ENCODE assay signal across 2 cellular contexts in the genomic region with DNA sequence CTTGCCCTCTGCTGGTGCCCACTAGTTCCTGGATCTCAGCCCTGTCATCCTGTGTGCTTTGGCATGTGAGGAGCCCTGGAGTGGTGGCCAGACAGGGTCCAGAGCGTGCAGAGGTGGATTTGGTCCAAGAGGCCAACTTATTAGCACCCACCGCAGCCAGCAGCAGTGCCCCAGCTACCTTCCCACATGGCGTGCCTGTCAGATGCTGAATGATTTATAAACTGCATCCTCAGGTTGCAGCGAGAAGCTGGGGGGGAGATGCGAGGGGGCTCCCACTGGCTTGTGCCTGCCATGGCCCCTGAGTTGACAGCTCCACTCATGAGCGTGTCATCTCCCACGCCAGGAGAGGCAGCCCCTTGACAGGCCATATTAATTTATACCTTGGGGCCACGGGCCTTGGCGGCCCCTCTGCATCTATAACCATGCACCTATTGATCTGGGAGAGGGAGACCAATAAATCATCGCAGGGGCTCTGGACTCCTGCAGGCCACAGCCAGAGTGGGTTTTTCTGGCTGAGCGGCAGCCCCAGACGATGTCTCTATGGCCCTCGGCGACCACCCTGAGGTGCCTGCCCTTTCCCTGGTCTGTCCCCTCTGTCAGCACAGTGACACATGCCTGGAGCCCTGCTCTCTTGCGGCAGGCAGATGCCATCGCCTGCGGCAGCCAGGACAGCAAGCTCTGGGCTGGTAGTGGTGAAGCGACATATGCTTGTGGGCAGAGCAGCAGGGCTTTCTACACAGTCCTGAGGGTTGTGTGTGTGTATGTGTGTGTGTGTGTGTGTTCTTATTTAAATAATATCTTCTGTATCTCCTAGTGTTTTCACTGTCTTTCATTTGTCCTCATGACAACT.
TF ChIP-seq lines count a peak whose summit lies in the region.

No MANE protein-coding gene starts in this region.

TF ChIP-seq in GM23338, 12 proteins besides CTCF, POLR2A, EP300 and RAD21:
- no peak for TF ChIP-seq EZH2 (IDR thresholded peaks at IDR 0.05; ENCODE audit: low read depth, unreplicated experiment)
- TF ChIP-seq, protein P1, sequence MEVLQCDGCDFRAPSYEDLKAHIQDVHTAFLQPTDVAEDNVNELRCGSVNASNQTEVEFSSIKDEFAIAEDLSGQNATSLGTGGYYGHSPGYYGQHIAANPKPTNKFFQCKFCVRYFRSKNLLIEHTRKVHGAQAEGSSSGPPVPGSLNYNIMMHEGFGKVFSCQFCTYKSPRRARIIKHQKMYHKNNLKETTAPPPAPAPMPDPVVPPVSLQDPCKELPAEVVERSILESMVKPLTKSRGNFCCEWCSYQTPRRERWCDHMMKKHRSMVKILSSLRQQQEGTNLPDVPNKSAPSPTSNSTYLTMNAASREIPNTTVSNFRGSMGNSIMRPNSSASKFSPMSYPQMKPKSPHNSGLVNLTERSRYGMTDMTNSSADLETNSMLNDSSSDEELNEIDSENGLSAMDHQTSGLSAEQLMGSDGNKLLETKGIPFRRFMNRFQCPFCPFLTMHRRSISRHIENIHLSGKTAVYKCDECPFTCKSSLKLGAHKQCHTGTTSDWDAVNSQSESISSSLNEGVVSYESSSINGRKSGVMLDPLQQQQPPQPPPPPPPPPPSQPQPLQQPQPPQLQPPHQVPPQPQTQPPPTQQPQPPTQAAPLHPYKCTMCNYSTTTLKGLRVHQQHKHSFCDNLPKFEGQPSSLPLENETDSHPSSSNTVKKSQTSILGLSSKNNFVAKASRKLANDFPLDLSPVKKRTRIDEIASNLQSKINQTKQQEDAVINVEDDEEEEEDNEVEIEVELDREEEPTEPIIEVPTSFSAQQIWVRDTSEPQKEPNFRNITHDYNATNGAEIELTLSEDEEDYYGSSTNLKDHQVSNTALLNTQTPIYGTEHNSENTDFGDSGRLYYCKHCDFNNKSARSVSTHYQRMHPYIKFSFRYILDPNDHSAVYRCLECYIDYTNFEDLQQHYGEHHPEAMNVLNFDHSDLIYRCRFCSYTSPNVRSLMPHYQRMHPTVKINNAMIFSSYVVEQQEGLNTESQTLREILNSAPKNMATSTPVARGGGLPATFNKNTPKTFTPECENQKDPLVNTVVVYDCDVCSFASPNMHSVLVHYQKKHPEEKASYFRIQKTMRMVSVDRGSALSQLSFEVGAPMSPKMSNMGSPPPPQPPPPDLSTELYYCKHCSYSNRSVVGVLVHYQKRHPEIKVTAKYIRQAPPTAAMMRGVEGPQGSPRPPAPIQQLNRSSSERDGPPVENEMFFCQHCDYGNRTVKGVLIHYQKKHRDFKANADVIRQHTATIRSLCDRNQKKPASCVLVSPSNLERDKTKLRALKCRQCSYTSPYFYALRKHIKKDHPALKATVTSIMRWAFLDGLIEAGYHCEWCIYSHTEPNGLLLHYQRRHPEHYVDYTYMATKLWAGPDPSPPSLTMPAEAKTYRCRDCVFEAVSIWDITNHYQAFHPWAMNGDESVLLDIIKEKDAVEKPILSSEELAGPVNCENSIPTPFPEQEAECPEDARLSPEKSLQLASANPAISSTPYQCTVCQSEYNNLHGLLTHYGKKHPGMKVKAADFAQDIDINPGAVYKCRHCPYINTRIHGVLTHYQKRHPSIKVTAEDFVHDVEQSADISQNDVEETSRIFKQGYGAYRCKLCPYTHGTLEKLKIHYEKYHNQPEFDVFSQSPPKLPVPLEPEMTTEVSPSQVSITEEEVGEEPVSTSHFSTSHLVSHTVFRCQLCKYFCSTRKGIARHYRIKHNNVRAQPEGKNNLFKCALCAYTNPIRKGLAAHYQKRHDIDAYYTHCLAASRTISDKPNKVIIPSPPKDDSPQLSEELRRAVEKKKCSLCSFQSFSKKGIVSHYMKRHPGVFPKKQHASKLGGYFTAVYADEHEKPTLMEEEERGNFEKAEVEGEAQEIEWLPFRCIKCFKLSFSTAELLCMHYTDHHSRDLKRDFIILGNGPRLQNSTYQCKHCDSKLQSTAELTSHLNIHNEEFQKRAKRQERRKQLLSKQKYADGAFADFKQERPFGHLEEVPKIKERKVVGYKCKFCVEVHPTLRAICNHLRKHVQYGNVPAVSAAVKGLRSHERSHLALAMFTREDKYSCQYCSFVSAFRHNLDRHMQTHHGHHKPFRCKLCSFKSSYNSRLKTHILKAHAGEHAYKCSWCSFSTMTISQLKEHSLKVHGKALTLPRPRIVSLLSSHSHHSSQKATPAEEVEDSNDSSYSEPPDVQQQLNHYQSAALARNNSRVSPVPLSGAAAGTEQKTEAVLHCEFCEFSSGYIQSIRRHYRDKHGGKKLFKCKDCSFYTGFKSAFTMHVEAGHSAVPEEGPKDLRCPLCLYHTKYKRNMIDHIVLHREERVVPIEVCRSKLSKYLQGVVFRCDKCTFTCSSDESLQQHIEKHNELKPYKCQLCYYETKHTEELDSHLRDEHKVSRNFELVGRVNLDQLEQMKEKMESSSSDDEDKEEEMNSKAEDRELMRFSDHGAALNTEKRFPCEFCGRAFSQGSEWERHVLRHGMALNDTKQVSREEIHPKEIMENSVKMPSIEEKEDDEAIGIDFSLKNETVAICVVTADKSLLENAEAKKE (CRISPR knock-in tag; IDR thresholded peaks at IDR 0.05) = no peak
- no peak for TF ChIP-seq CREB1 (CRISPR knock-in tag; IDR thresholded peaks at IDR 0.05; ENCODE audit: low read depth)
- TF ChIP-seq JUNB (IDR thresholded peaks at IDR 0.05; ENCODE audit: unreplicated experiment) = no peak
- no peak for TF ChIP-seq NANOG (IDR thresholded peaks at IDR 0.05; ENCODE audit: borderline replicate concordance)
- TF ChIP-seq STAT1 (IDR thresholded peaks at IDR 0.05; ENCODE audit: unreplicated experiment) = no peak
TF ChIP-seq in GM23338: peak in this region for 0.

TF ChIP-seq in H1, 55 proteins besides CTCF, POLR2A, EP300 and RAD21:
- no peak for TF ChIP-seq POU5F1 (IDR thresholded peaks at IDR 0.05; ENCODE audit: low read depth, low read length)
TF ChIP-seq in H1: peak in this region for 0.
